In the genomic region with DNA sequence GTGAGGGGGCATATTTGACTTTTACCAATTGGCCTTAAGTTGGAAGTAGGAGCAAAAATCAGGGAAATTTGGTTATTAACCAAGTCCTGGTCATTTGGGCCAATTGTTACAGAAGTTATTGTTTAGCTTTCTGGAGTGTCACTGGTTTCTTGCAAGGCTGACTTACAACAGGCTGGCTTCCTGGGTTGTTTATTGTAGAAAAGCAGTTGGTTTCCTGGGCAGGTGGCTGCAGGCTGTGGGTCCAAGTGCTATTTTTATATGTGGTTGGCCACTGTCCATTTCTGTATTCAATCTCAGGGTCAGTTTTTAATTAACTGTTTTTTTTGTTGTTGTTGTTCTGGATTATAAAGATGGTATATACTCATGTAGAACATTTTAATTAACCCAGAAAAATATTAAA, we compare ENCODE assay signal across 21 cellular contexts.
A peak's percentile ranks its signal among the peaks of the same experiment; 100 is the strongest.
DNase-seq lines count a peak whose midpoint lies in the region; ATAC-seq, FAIRE-seq and TF ChIP-seq lines count a peak whose summit lies in the region.
"Had no signal": no experiment of that assay in that cellular context is flagged by ENCODE, and none has a peak within 500 bp of the region (broad histone marks: within the 10 kb centered on the region; RNA-seq: fewer than 3 reads in every experiment).

No MANE protein-coding gene starts in this region.

- H3K4me3 ChIP-seq in MM.1S (ENCODE audit: low read length) (no peak overlapping the region), A673 (ENCODE audit: low read depth, low read length, poor library complexity, severe bottlenecking) (no peak overlapping the region)
- H3K4me3 ChIP-seq: GM23248 had no signal

- H3K4me1 ChIP-seq in MM.1S (ENCODE audit: low read length) (peaks cover 33% of the 10 kb centered on the region), A673 (ENCODE audit: insufficient read depth, low read length, poor library complexity, severe bottlenecking) (no peaks in the 10 kb centered on the region)

- H3K9ac ChIP-seq in MM.1S (ENCODE audit: low read length) = no peak overlapping the region
- H3K9ac ChIP-seq: GM23248 had no signal

- H3K4me2 ChIP-seq in MM.1S (ENCODE audit: low read depth, low read length) = peak overlapping the region; percentile 31; the same call in 1 of the 2 replicates

- peak; percentile 61 for FAIRE-seq in GM18507 (lab: Jason Lieb, UNC)
- FAIRE-seq: D721Med, GM12892, RCC 7860 had no signal

- no TSS peak for BruUV-seq in A673 (replicated peaks; lab: Mats Ljungman, UMichigan)

- intact Hi-C loops in A673 (cut with micrococcal nuclease; ENCODE audit: unreplicated experiment) = no loop called here

- POLR2A ChIA-PET in A673 (lab: Charles Lee; ENCODE audit: low non-redundant PET) = no interaction called here

- H3K27ac ChIP-seq in MM.1S (ENCODE audit: low read length) = peak overlapping the region; percentile 66
- no peak overlapping the region for H3K27ac ChIP-seq in A673 (ENCODE audit: low read depth, low read length, poor library complexity, severe bottlenecking)
- H3K27ac ChIP-seq: GM23248 had no signal

- no peaks in the 10 kb centered on the region for H3K9me2 ChIP-seq in MM.1S (replicated peaks; ENCODE audit: insufficient read depth, low read length)

- H3F3A ChIP-seq in MM.1S (ENCODE audit: insufficient read depth, low read length) = peaks cover 5% of the 10 kb centered on the region; the same call in 1 of the 2 replicates

- no peaks in the 10 kb centered on the region for H3K79me2 ChIP-seq in MM.1S (ENCODE audit: low read length)

- DNase-seq in GM18507 (ENCODE audit: extremely low spot score, insufficient read length, low read depth) = no peak
- peak; percentile 79 for DNase-seq in MM.1S
- peak; percentile 44 for DNase-seq in cerebellum (ENCODE audit: low spot score)
- no peak for DNase-seq in activated CD8-positive, alpha-beta memory T cell treated with anti-CD3 and anti-CD28 coated beads for 24 hours
- no peak for DNase-seq in A673 (ENCODE audit: low spot score)
- DNase-seq: ACHN; AML-193; CD4-positive, alpha-beta T cell; DND-41; GDM1; MV-4-11; NCI-H146; NCI-H2081 had no signal

- H3K9me3 ChIP-seq in MM.1S (replicated peaks; ENCODE audit: insufficient read depth, low read length) (no peaks in the 10 kb centered on the region), A673 (ENCODE audit: low read depth, low read length, poor library complexity, severe bottlenecking) (no peaks in the 10 kb centered on the region)

- H3K27me3 ChIP-seq in MM.1S (replicated peaks; ENCODE audit: insufficient read depth, low read length) (no peaks in the 10 kb centered on the region), A673 (replicated peaks; ENCODE audit: insufficient read depth, low read depth, low read length, poor library complexity) (peaks cover 36% of the 10 kb centered on the region)

- peak; percentile 67 for ATAC-seq in GM21619 (IDR thresholded peaks at IDR 0.05; ENCODE audit: unreplicated experiment)
- no peak for ATAC-seq in HG03439 (IDR thresholded peaks at IDR 0.05; ENCODE audit: unreplicated experiment)
- ATAC-seq in GM19467 (IDR thresholded peaks at IDR 0.05; ENCODE audit: unreplicated experiment) = no peak
- ATAC-seq: SK-N-SH treated with all-trans-retinoic acid at 6 μM for 48 hours had no signal

- H4K20me1 ChIP-seq in MM.1S (ENCODE audit: insufficient read depth, low read length) = no peaks in the 10 kb centered on the region

- CTCF ChIA-PET in A673 (lab: Charles Lee) = no interaction called here

- TF ChIP-seq CTCF in MM.1S (IDR thresholded peaks at IDR 0.05; ENCODE audit: low read length) (no peak), A673 (conservative IDR thresholded peaks at IDR 0.05; ENCODE audit: low read depth, low read length) (no peak)

- H2AFZ ChIP-seq in MM.1S (ENCODE audit: low read length) = peak overlapping the region; percentile 56
- H2AFZ ChIP-seq: GM23248 had no signal

- H3K36me3 ChIP-seq in MM.1S (replicated peaks; ENCODE audit: insufficient read depth, low read length) (no peaks in the 10 kb centered on the region), A673 (ENCODE audit: insufficient read depth, low read length, poor library complexity, severe bottlenecking) (no peaks in the 10 kb centered on the region)

Comparison
In these comparisons a context has a peak if more than half of its experiments do, and no peak if none do; other contexts are left out.
1. DNase-seq: peak in MM.1S (single experiment) and cerebellum (single experiment); none in GM18507 (single experiment), activated CD8-positive, alpha-beta memory T cell treated with anti-CD3 and anti-CD28 coated beads for 24 hours (single experiment) and A673 (single experiment).